Comparison of ENCODE assay signal across 1 cellular context in genomic region chr15:46892621-46893160, GRCh38.
TF ChIP-seq lines count a peak whose summit lies in the region.

No MANE protein-coding gene starts in this region.

TF ChIP-seq in HepG2, 621 proteins besides CTCF, POLR2A, EP300 and RAD21:
- TF ChIP-seq ZNF235 (CRISPR knock-in tag; IDR thresholded peaks at IDR 0.05; ENCODE audit: borderline replicate concordance): no peak
- no peak for TF ChIP-seq ZZZ3 (CRISPR knock-in tag; IDR thresholded peaks at IDR 0.05; ENCODE audit: borderline replicate concordance)
- no peak for TF ChIP-seq GFI1 (CRISPR knock-in tag; IDR thresholded peaks at IDR 0.05; ENCODE audit: borderline replicate concordance)
- no peak for TF ChIP-seq XRCC5 (optimal IDR thresholded peaks at IDR 0.05; ENCODE audit: low read length)
- no peak for TF ChIP-seq AGO1 (IDR thresholded peaks at IDR 0.05; ENCODE audit: low read depth, low read length, poor library complexity, severe bottlenecking)
- TF ChIP-seq ATF7 (IDR thresholded peaks at IDR 0.05): no peak
- no peak for TF ChIP-seq ATF7 (CRISPR knock-in tag; IDR thresholded peaks at IDR 0.05)
- no peak for TF ChIP-seq ZNF282 (IDR thresholded peaks at IDR 0.05; ENCODE audit: partially characterized antibody)
- no peak for TF ChIP-seq NFIB (CRISPR knock-in tag; IDR thresholded peaks at IDR 0.05; ENCODE audit: borderline replicate concordance)
- no peak for TF ChIP-seq GATAD2A (CRISPR knock-in tag; IDR thresholded peaks at IDR 0.05)
- no peak for TF ChIP-seq ZNF850 (CRISPR knock-in tag; conservative IDR thresholded peaks at IDR 0.05)
- no peak for TF ChIP-seq SRSF9 (IDR thresholded peaks at IDR 0.05; ENCODE audit: borderline replicate concordance, insufficient read depth, low read depth, low read length, poor library complexity, severe bottlenecking)
- no peak for TF ChIP-seq IRF1 (CRISPR knock-in tag; IDR thresholded peaks at IDR 0.05; ENCODE audit: low read depth)
- TF ChIP-seq ASH2L (IDR thresholded peaks at IDR 0.05; ENCODE audit: insufficient read length, low read depth, low read length): no peak
- no peak for TF ChIP-seq BRCA1 (CRISPR knock-in tag; IDR thresholded peaks at IDR 0.05)
- TF ChIP-seq ATF1 (CRISPR knock-in tag; IDR thresholded peaks at IDR 0.05): no peak
- TF ChIP-seq MED8 (CRISPR knock-in tag; IDR thresholded peaks at IDR 0.05; ENCODE audit: insufficient replicate concordance): no peak
